Comparison of ENCODE assay signal across 12 cellular contexts in the genomic region with DNA sequence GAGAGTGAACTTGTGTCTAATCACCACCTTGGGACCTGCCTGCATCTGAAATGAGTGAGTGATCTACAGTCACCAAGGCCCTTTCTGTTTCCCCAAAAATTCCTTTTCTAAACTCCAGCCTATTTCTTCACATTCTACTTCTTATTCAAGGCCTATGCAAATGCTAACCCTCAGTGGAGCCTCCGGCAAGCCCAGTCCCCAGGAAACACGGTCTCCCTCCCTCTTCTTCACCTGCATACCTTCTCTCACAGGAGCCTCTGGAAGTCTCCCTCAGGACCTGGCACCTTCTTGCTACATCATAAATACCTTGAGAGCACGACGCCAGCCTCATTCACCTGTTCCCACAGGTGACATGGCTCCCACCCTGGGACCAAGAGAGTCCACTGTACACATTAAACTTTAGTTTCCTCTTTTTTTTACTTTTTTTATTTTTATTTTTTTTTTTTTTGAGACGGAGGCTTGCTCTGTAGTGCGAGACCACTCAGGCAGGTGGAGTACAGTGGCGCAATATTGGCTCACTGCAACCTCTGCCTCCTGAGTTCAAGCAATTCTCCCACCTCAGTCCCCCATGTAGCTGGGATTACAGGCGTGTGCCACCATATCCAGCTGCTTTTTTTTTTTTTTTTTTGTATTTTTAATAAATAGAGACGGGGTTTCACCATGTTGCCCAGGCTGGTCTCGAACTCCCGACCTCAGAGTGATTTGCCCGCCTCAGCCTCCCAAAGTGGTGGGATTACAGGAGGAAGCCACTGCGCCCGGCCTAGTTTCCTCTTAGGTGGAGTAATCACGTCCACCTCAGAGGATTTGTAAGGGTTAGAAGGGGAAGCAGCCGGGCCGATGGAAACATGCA.
DNase-seq lines count a peak whose midpoint lies in the region; ATAC-seq and TF ChIP-seq lines count a peak whose summit lies in the region.
"Had no signal": no experiment of that assay in that cellular context is flagged by ENCODE, and none has a peak within 500 bp of the region (broad histone marks: within the 10 kb centered on the region; RNA-seq: fewer than 3 reads in every experiment).

No MANE protein-coding gene starts in this region.

- TF ChIP-seq POLR2A in esophagus squamous epithelium (IDR thresholded peaks at IDR 0.05) = no peak

- ATAC-seq in psoas muscle (no peak), GM18519 (IDR thresholded peaks at IDR 0.05; ENCODE audit: low FRiP score, unreplicated experiment) (no peak), HG02571 (IDR thresholded peaks at IDR 0.05; ENCODE audit: unreplicated experiment) (no peak)

- H3K4me3 ChIP-seq in Caco-2 (ENCODE audit: low read depth, low read length) (no peak overlapping the region), esophagus squamous epithelium (no peak overlapping the region), psoas muscle (no peak overlapping the region)
- H3K4me3 ChIP-seq: heart left ventricle had no signal

- BruUV-seq in Caco-2 (replicated peaks; lab: Mats Ljungman, UMichigan) = TSS peak; percentile 13

- DNase-seq in Caco-2 (no peak), RWPE1 (ENCODE audit: low spot score) (no peak), esophagus squamous epithelium (lab: John Stamatoyannopoulos, UW) (no peak), psoas muscle (peak in 1 of 2 donors; percentile 40), midbrain (lab: John Stamatoyannopoulos, UW) (no peak)
- DNase-seq: anterior cingulate cortex; NCI-H1092 treated with DMSO at 0.1 percent for 48 hours; NCI-H510A; stimulated activated CD4-positive, alpha-beta T cell treated with anti-CD3 and anti-CD28 coated beads, Interleukin-2, amount 100 ng/mL, for 24 hours had no signal

- no peaks in the 10 kb centered on the region for H3K9me3 ChIP-seq in Caco-2
- H3K9me3 ChIP-seq in esophagus squamous epithelium = no peaks in the 10 kb centered on the region
- H3K9me3 ChIP-seq in psoas muscle = no peaks in the 10 kb centered on the region
- H3K9me3 ChIP-seq: heart left ventricle had no signal

- peaks cover 18% of the 10 kb centered on the region for H3K4me1 Mint-ChIP-seq in Caco-2 (ENCODE audit: low read depth, unreplicated experiment)

- no peak overlapping the region for H3K4me3 Mint-ChIP-seq in Caco-2 (ENCODE audit: unreplicated experiment)

- no peak for TF ChIP-seq CTCF in Caco-2 (IDR thresholded peaks at IDR 0.05; ENCODE audit: insufficient read depth in 1 of 2, low read depth in 1 of 2, low read length in 1 of 2, severe bottlenecking in 1 of 2, unreplicated experiment in 1 of 2)
- TF ChIP-seq CTCF in RWPE1 (conservative IDR thresholded peaks at IDR 0.05; ENCODE audit: low read depth) = no peak
- no peak for TF ChIP-seq CTCF in esophagus squamous epithelium (IDR thresholded peaks at IDR 0.05)
- TF ChIP-seq CTCF in psoas muscle (IDR thresholded peaks at IDR 0.05) = no peak

- H3K4me1 ChIP-seq in Caco-2 (peaks cover 16% of the 10 kb centered on the region; the same call in 1 of the 2 replicates), esophagus squamous epithelium (peaks cover 41 to 90% (median 59%) of the 10 kb centered on the region in 3 donors), psoas muscle (peaks cover 56% of the 10 kb centered on the region)

- H3K36me3 Mint-ChIP-seq in Caco-2 (ENCODE audit: insufficient read depth, unreplicated experiment) = peaks cover 95% of the 10 kb centered on the region

- WGBS in esophagus squamous epithelium, 2 donors = 57 to 61% methylated on average over 16 to 17 of the region's 17 CpGs
- 69 to 73% (median 70%) methylated on average over 17 of the region's 17 CpGs for WGBS in psoas muscle, 3 donors

- H3K27ac ChIP-seq in RWPE1 (peak overlapping the region; percentile 61), esophagus squamous epithelium (peak overlapping the region; percentile 65 to 87 (median 72)), psoas muscle (peak overlapping the region; percentile 64)

- H3K27ac Mint-ChIP-seq in Caco-2 (ENCODE audit: unreplicated experiment) = peak overlapping the region; percentile 66

- H3K36me3 ChIP-seq in Caco-2 (ENCODE audit: control insufficient read depth, insufficient read depth, low read length) (peaks cover 4% of the 10 kb centered on the region), esophagus squamous epithelium (peaks cover 0 to 13% (median 7%) of the 10 kb centered on the region in 3 donors), psoas muscle (ENCODE audit: insufficient read depth in 1 of 2, low read depth in 1 of 2) (no peaks in the 10 kb centered on the region)

- no peaks in the 10 kb centered on the region for H3K27me3 ChIP-seq in Caco-2 (replicated peaks; ENCODE audit: control insufficient read depth, insufficient read depth, low read length)
- no peaks in the 10 kb centered on the region for H3K27me3 ChIP-seq in esophagus squamous epithelium
- no peaks in the 10 kb centered on the region for H3K27me3 ChIP-seq in psoas muscle (ENCODE audit: insufficient read depth in 3 of 3, low read length in 2 of 3)
- H3K27me3 ChIP-seq: heart left ventricle had no signal

- H3K27me3 Mint-ChIP-seq in Caco-2 (ENCODE audit: insufficient read depth, unreplicated experiment) = no peaks in the 10 kb centered on the region

- intact Hi-C loops in Caco-2 (cut with micrococcal nuclease; ENCODE audit: unreplicated experiment) = no loop called here
- intact Hi-C loops in esophagus squamous epithelium (cut with DNase I) = no loop called here
- intact Hi-C loops in psoas muscle (cut with DNase I) = no loop called here

- POLR2A ChIA-PET in Caco-2 (lab: Charles Lee) (no interaction called here), RWPE1 (lab: Yijun Ruan, JAX; ENCODE audit: low non-redundant PET) (no interaction called here)

- H3K9me3 Mint-ChIP-seq in Caco-2 (ENCODE audit: unreplicated experiment) = no peaks in the 10 kb centered on the region

- CTCF ChIA-PET in Caco-2 (lab: Charles Lee) (no interaction called here), RWPE1 (lab: Yijun Ruan, JAX) (interaction anchor here (0.6 kb wide), 1 partner anchor 7 kb away, joined by 3 read pairs; no protein-coding TSS in a partner anchor)
